In genomic region chr3:17258823-17259436, GRCh38 we compare ENCODE assay signal across 8 cellular contexts.
DNase-seq lines count a peak whose midpoint lies in the region; ATAC-seq and TF ChIP-seq lines count a peak whose summit lies in the region.

No MANE protein-coding gene starts in this region.

- H3K4me3 ChIP-seq in left lung = no peak overlapping the region

- H3K27ac Mint-ChIP-seq in brain = no peak overlapping the region

- no peaks in the 10 kb centered on the region for H3K9me3 Mint-ChIP-seq in brain

- peak; percentile 82 to 87 for TF ChIP-seq CTCF in brain (conservative IDR thresholded peaks at IDR 0.05)
- TF ChIP-seq CTCF in left lung (IDR thresholded peaks at IDR 0.05) = peak; percentile 60 to 76

- peaks cover 19% of the 10 kb centered on the region for H3K4me1 Mint-ChIP-seq in brain

- H3K27ac ChIP-seq in left lung = no peak overlapping the region

- intact Hi-C loops in left lung (cut with DNase I) = loop anchor here in 1 of 2 donors (10.0 kb wide), 1 partner anchor 586 kb away; no protein-coding TSS in a partner anchor

- H3K9me3 ChIP-seq in left lung = no peaks in the 10 kb centered on the region

- no peaks in the 10 kb centered on the region for H3K36me3 Mint-ChIP-seq in brain

- ATAC-seq in left lung (peak; percentile 50), HG03460 (IDR thresholded peaks at IDR 0.05; ENCODE audit: unreplicated experiment) (no peak), GM21576 (IDR thresholded peaks at IDR 0.05; ENCODE audit: unreplicated experiment) (no peak)

- no peaks in the 10 kb centered on the region for H3K27me3 ChIP-seq in left lung

- no peak overlapping the region for H3K4me3 Mint-ChIP-seq in brain

- H3K4me1 ChIP-seq in left lung = no peaks in the 10 kb centered on the region

- H3K27me3 Mint-ChIP-seq in brain = no peaks in the 10 kb centered on the region

- peak; percentile 29 for DNase-seq in stimulated activated CD4-positive, alpha-beta T cell treated with anti-CD3 and anti-CD28 coated beads, Interleukin-4, amount 100 ng/mL, for 24 hours
- DNase-seq in stimulated activated CD4-positive, alpha-beta T cell treated with anti-CD3 and anti-CD28 coated beads, Interleukin-4, amount 100 ng/mL, for 1 hour = no peak
- DNase-seq in MV-4-11 (lab: John Stamatoyannopoulos, UW) = peak; percentile 19
- no peak for DNase-seq in left lung
- DNase-seq in stimulated activated CD4-positive, alpha-beta T cell treated with anti-CD3 and anti-CD28 coated beads, Interleukin-4, amount 100 ng/mL, for 4 hours = no peak

- H3K36me3 ChIP-seq in left lung = no peaks in the 10 kb centered on the region

Comparison
In these comparisons a context has a peak if more than half of its experiments do, and no peak if none do; other contexts are left out.
1. DNase-seq: peak in stimulated activated CD4-positive, alpha-beta T cell treated with anti-CD3 and anti-CD28 coated beads, Interleukin-4, amount 100 ng/mL, for 24 hours (single experiment) and MV-4-11 (single experiment); none in stimulated activated CD4-positive, alpha-beta T cell treated with anti-CD3 and anti-CD28 coated beads, Interleukin-4, amount 100 ng/mL, for 1 hour (single experiment), left lung (0 of 2) and stimulated activated CD4-positive, alpha-beta T cell treated with anti-CD3 and anti-CD28 coated beads, Interleukin-4, amount 100 ng/mL, for 4 hours (0 of 2).